In the genomic region with DNA sequence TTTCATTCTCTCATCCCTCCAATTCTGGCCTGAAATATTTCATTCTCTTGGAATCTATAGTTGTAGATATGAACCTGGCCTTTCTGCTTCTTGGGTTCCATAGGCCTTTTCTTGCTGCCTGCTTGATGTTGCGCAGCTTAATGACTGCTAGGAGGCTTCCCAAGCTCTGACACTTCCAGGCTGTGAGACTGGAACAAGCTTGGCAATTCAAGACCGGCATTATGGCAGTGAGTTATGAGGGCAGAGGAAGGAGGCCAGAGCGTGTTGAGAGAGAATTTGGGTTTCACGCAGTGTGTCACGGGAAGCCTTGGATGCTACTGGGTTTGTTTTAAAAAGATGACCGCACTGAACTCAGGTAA, we compare ENCODE assay signal across 1 cellular context.
TF ChIP-seq lines count a peak whose summit lies in the region.

No MANE protein-coding gene starts in this region.

TF ChIP-seq in HepG2, 621 proteins besides CTCF, POLR2A, EP300 and RAD21 (continued from another document):
- TF ChIP-seq, protein P1, sequence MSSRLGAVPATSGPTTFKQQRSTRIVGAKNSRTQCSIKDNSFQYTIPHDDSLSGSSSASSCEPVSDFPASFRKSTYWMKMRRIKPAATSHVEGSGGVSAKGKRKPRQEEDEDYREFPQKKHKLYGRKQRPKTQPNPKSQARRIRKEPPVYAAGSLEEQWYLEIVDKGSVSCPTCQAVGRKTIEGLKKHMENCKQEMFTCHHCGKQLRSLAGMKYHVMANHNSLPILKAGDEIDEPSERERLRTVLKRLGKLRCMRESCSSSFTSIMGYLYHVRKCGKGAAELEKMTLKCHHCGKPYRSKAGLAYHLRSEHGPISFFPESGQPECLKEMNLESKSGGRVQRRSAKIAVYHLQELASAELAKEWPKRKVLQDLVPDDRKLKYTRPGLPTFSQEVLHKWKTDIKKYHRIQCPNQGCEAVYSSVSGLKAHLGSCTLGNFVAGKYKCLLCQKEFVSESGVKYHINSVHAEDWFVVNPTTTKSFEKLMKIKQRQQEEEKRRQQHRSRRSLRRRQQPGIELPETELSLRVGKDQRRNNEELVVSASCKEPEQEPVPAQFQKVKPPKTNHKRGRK (CRISPR knock-in tag; IDR thresholded peaks at IDR 0.05): no peak
- TF ChIP-seq, protein P2, sequence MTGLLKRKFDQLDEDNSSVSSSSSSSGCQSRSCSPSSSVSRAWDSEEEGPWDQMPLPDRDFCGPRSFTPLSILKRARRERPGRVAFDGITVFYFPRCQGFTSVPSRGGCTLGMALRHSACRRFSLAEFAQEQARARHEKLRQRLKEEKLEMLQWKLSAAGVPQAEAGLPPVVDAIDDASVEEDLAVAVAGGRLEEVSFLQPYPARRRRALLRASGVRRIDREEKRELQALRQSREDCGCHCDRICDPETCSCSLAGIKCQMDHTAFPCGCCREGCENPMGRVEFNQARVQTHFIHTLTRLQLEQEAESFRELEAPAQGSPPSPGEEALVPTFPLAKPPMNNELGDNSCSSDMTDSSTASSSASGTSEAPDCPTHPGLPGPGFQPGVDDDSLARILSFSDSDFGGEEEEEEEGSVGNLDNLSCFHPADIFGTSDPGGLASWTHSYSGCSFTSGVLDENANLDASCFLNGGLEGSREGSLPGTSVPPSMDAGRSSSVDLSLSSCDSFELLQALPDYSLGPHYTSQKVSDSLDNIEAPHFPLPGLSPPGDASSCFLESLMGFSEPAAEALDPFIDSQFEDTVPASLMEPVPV (CRISPR knock-in tag; IDR thresholded peaks at IDR 0.05): no peak
- TF ChIP-seq FOXJ3 (CRISPR knock-in tag; IDR thresholded peaks at IDR 0.05; ENCODE audit: borderline replicate concordance): no peak
- TF ChIP-seq, protein P3, sequence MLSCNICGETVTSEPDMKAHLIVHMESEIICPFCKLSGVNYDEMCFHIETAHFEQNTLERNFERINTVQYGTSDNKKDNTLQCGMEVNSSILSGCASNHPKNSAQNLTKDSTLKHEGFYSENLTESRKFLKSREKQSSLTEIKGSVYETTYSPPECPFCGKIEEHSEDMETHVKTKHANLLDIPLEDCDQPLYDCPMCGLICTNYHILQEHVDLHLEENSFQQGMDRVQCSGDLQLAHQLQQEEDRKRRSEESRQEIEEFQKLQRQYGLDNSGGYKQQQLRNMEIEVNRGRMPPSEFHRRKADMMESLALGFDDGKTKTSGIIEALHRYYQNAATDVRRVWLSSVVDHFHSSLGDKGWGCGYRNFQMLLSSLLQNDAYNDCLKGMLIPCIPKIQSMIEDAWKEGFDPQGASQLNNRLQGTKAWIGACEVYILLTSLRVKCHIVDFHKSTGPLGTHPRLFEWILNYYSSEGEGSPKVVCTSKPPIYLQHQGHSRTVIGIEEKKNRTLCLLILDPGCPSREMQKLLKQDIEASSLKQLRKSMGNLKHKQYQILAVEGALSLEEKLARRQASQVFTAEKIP (CRISPR knock-in tag; IDR thresholded peaks at IDR 0.05; ENCODE audit: borderline replicate concordance): no peak
- TF ChIP-seq FLYWCH1 (CRISPR knock-in tag; IDR thresholded peaks at IDR 0.05): no peak
- no peak for TF ChIP-seq ZNF143 (CRISPR knock-in tag; IDR thresholded peaks at IDR 0.05)
- 0 out of 2 replicates have a peak, but pooled peaks have one; percentile 27 for TF ChIP-seq ZNF30 (CRISPR knock-in tag; IDR thresholded peaks at IDR 0.05)
- TF ChIP-seq JUNB (CRISPR knock-in tag; IDR thresholded peaks at IDR 0.05; ENCODE audit: borderline replicate concordance): 0 out of 2 replicates have a peak, but pooled peaks have one; percentile 38
- TF ChIP-seq AGO2 (optimal IDR thresholded peaks at IDR 0.05; ENCODE audit: low read depth, low read length): no peak
- no peak for TF ChIP-seq NFATC3 (CRISPR knock-in tag; IDR thresholded peaks at IDR 0.05)
- no peak for TF ChIP-seq PLRG1 (conservative IDR thresholded peaks at IDR 0.05)
- TF ChIP-seq, protein P4, sequence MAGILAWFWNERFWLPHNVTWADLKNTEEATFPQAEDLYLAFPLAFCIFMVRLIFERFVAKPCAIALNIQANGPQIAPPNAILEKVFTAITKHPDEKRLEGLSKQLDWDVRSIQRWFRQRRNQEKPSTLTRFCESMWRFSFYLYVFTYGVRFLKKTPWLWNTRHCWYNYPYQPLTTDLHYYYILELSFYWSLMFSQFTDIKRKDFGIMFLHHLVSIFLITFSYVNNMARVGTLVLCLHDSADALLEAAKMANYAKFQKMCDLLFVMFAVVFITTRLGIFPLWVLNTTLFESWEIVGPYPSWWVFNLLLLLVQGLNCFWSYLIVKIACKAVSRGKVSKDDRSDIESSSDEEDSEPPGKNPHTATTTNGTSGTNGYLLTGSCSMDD (CRISPR knock-in tag; IDR thresholded peaks at IDR 0.05): no peak
- TF ChIP-seq ZNF34 (CRISPR knock-in tag; IDR thresholded peaks at IDR 0.05; ENCODE audit: borderline replicate concordance): no peak
